ENCODE assay signal across 23 cellular contexts in the genomic region with DNA sequence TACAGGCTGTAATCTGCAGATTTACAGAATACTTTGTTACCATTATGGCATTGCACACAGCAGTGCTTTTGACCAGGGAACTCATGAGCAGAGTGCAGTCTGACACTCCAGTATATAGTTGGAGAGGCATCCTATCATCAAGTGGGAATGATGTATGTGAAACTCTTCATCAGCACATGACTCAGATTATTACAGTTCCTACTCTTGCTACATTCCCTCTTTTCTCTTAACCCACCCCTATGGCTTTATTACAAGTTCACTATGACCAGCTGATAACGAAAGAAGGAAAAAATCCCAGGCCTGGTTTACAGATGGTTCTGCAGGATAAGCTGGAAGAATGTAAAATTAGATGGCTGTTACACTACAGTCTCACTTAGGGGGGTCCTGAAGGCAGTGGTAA.
"Had no signal": no experiment of that assay in that cellular context is flagged by ENCODE, and none has a peak within 500 bp of the region (broad histone marks: within the 10 kb centered on the region; RNA-seq: fewer than 3 reads in every experiment).

No MANE protein-coding gene starts in this region.

- H3K36me3 ChIP-seq: esophagus squamous epithelium, gastrocnemius medialis, heart right ventricle, left lung, lower lobe of right lung had no signal

- H3K4me3 ChIP-seq: coronary artery, dorsolateral prefrontal cortex, esophagus squamous epithelium, gastrocnemius medialis, heart right ventricle, left lung, lower lobe of right lung had no signal

- DNase-seq: dermis blood vessel endothelial cell; dorsolateral prefrontal cortex; effector CD4-positive, alpha-beta T cell; effector memory CD4-positive, alpha-beta T cell; erythroblast; esophagus squamous epithelium; foreskin fibroblast; foreskin melanocyte; gastrocnemius medialis; glutamatergic neuron; head of caudate nucleus; heart right ventricle; hippocampal formation; left cardiac atrium; left lung; left ventricle myocardium superior; lower lobe of right lung; mesendoderm; midbrain; naive thymus-derived CD4-positive, alpha-beta T cell had no signal

- H3K36me3 Mint-ChIP-seq: naive thymus-derived CD4-positive, alpha-beta T cell had no signal

- H3K4me1 ChIP-seq: esophagus squamous epithelium, gastrocnemius medialis, heart right ventricle, left lung, lower lobe of right lung had no signal

- H3K27me3 ChIP-seq: dorsolateral prefrontal cortex, esophagus squamous epithelium, gastrocnemius medialis, heart right ventricle, left lung had no signal

- H3K4me1 Mint-ChIP-seq: naive thymus-derived CD4-positive, alpha-beta T cell had no signal

- H3K27ac ChIP-seq: coronary artery, dorsolateral prefrontal cortex, epithelial cell of prostate, esophagus squamous epithelium, gastrocnemius medialis, heart right ventricle, left lung, lower lobe of right lung had no signal

- H3K27me3 Mint-ChIP-seq: naive thymus-derived CD4-positive, alpha-beta T cell had no signal

- H3K4me3 Mint-ChIP-seq: naive thymus-derived CD4-positive, alpha-beta T cell had no signal

- H3K9me3 ChIP-seq: esophagus squamous epithelium, gastrocnemius medialis, heart right ventricle, left lung, lower lobe of right lung had no signal

- H3K27ac Mint-ChIP-seq: naive thymus-derived CD4-positive, alpha-beta T cell had no signal

- ATAC-seq: esophagus mucosa; gastrocnemius medialis; heart right ventricle; left cardiac atrium; left lung; left ventricle myocardium superior; lower lobe of right lung; naive thymus-derived CD4-positive, alpha-beta T cell had no signal
